ENCODE assay signal across 16 cellular contexts in the genomic region with DNA sequence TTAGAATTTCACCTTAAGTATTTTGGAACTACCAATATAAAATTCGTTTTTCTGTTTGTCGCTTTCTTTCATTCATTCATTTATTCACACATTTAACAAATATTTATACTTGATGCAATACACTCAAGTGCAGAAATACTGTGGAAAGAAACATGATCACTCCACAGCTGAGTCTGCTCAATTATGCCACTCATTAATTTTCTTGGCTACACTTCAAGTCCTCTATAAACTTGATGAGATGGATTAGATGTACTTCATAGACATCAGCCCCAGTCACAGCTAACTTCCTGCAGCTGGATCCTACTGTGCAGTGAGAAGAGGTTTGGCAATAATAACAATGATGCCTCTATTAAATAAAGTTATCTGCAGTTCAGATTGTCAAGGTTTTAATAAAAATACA.
DNase-seq lines count a peak whose midpoint lies in the region; ATAC-seq and TF ChIP-seq lines count a peak whose summit lies in the region.
"Had no signal": no experiment of that assay in that cellular context is flagged by ENCODE, and none has a peak within 500 bp of the region (broad histone marks: within the 10 kb centered on the region; RNA-seq: fewer than 3 reads in every experiment).

No MANE protein-coding gene starts in this region.

- TF ChIP-seq CTCF in hepatocyte (IDR thresholded peaks at IDR 0.05; ENCODE audit: poor library complexity), result no peak
- no peak for TF ChIP-seq CTCF in WERI-Rb-1 (IDR thresholded peaks at IDR 0.05; ENCODE audit: low read depth, low read length)

- ATAC-seq in GM18502 (IDR thresholded peaks at IDR 0.05; ENCODE audit: poor library complexity, unreplicated experiment), result no peak
- ATAC-seq in GM21619 (IDR thresholded peaks at IDR 0.05; ENCODE audit: unreplicated experiment), result no peak
- ATAC-seq: activated CD8-positive, alpha-beta memory T cell treated with anti-CD3 and anti-CD28 coated beads, Interleukin-2, amount 10 ng/mL, durations not matched to agents 7 days and 5 days; HepG2; stimulated activated naive B cell treated with anti-CD40 and anti-IgM and Interleukin-4, amounts not matched to agents 10 μg/mL and 1 μg/mL and 100 μg/mL, for 72 hours had no signal

- no peak overlapping the region for H3K4me3 ChIP-seq in hepatocyte
- H3K4me3 ChIP-seq in WERI-Rb-1 (ENCODE audit: low read depth, low read length), result no peak overlapping the region
- H3K4me3 ChIP-seq: HAP-1 had no signal

- WGBS in hepatocyte (ENCODE audit: low lambda C conversion rate, missing lambda C conversion rate), result 59% methylated on average over 2 of the region's 2 CpGs

- H3K4me2 ChIP-seq in hepatocyte, result peak overlapping the region; percentile 3

- no peaks in the 10 kb centered on the region for H3K9me2 ChIP-seq in hepatocyte (replicated peaks; ENCODE audit: insufficient read depth)

- H3K36me3 ChIP-seq in hepatocyte (replicated peaks; ENCODE audit: insufficient read depth, low read depth) (no peaks in the 10 kb centered on the region), WERI-Rb-1 (no peaks in the 10 kb centered on the region)

- H3K27ac ChIP-seq in hepatocyte (no peak overlapping the region), WERI-Rb-1 (no peak overlapping the region)

- H2AFZ ChIP-seq in hepatocyte, result no peak overlapping the region

- TF ChIP-seq EP300 in Ishikawa (IDR thresholded peaks at IDR 0.05; ENCODE audit: borderline replicate concordance), result peak; percentile 77

- H4K20me1 ChIP-seq in hepatocyte (ENCODE audit: insufficient read depth, poor library complexity, severe bottlenecking), result no peaks in the 10 kb centered on the region

- no peaks in the 10 kb centered on the region for H3K27me3 ChIP-seq in hepatocyte
- no peaks in the 10 kb centered on the region for H3K27me3 ChIP-seq in WERI-Rb-1 (ENCODE audit: insufficient read depth, low read depth, severe bottlenecking)

- H3K9me3 ChIP-seq in hepatocyte (ENCODE audit: low read depth), result no peaks in the 10 kb centered on the region
- H3K9me3 ChIP-seq in WERI-Rb-1 (ENCODE audit: severe bottlenecking), result no peaks in the 10 kb centered on the region
- H3K9me3 ChIP-seq: HAP-1 had no signal

- peaks cover 15% of the 10 kb centered on the region for H3K4me1 ChIP-seq in hepatocyte (ENCODE audit: insufficient read depth)

- peak; percentile 28 for DNase-seq in COLO829 (ENCODE audit: low spot score)
- DNase-seq in NCI-H510A (lab: John Stamatoyannopoulos, UW), result peak; percentile 4
- DNase-seq in hepatocyte (ENCODE audit: low spot score), result no peak
- DNase-seq in WERI-Rb-1, result no peak
- DNase-seq in SIG-M5 (lab: John Stamatoyannopoulos, UW), result no peak
- DNase-seq: activated CD8-positive, alpha-beta memory T cell treated with anti-CD3 and anti-CD28 coated beads, Interleukin-2, amount 10 ng/mL, durations not matched to agents 7 days and 5 days; activated naive CD4-positive, alpha-beta T cell treated with anti-CD3 and anti-CD28 coated beads, Interleukin-2, amount 50 U/mL, for 16 hours; cerebellar nuclear complex; immature natural killer cell; stimulated activated CD4-positive, alpha-beta T cell treated with anti-CD3 and anti-CD28 coated beads, Interleukin-4, amount 100 ng/mL, for 24 hours; stimulated activated naive B cell treated with anti-CD40 and anti-IgM and Interleukin-4, amounts not matched to agents 10 μg/mL and 1 μg/mL and 100 μg/mL, for 72 hours had no signal

- no peak for TF ChIP-seq RAD21 in Ishikawa (IDR thresholded peaks at IDR 0.05; ENCODE audit: low read depth)

- no peaks in the 10 kb centered on the region for H3K79me2 ChIP-seq in hepatocyte

TF ChIP-seq in Ishikawa, 13 proteins besides CTCF, POLR2A, EP300 and RAD21:
- TF ChIP-seq TEAD4 (IDR thresholded peaks at IDR 0.05), result peak; percentile 69
- TF ChIP-seq TCF12 (IDR thresholded peaks at IDR 0.05; ENCODE audit: low read depth), result peak; percentile 83
- no peak for TF ChIP-seq YY1 (IDR thresholded peaks at IDR 0.05; ENCODE audit: low read depth)
- TF ChIP-seq USF1 (IDR thresholded peaks at IDR 0.05), result no peak
- peak; percentile 56; the same call in 1 of the 2 replicates for TF ChIP-seq FOXM1 (IDR thresholded peaks at IDR 0.05; ENCODE audit: borderline replicate concordance, low read depth)
- peak; percentile 69 for TF ChIP-seq CEBPB (IDR thresholded peaks at IDR 0.05)
- TF ChIP-seq TAF1 (IDR thresholded peaks at IDR 0.05; ENCODE audit: low read depth), result no peak
- no peak for TF ChIP-seq MAX (IDR thresholded peaks at IDR 0.05)
- no peak for TF ChIP-seq ZBTB7A (IDR thresholded peaks at IDR 0.05; ENCODE audit: low read depth)
- no peak for TF ChIP-seq REST (IDR thresholded peaks at IDR 0.05; ENCODE audit: low read depth)
- no peak for TF ChIP-seq CREB1 (IDR thresholded peaks at IDR 0.05; ENCODE audit: low read depth)
- no peak for TF ChIP-seq EGR1 (IDR thresholded peaks at IDR 0.05)
- TF ChIP-seq NFIC (IDR thresholded peaks at IDR 0.05), result peak; percentile 87

Comparison
In these comparisons a context has a peak if more than half of its experiments do, and no peak if none do; other contexts are left out.
1. DNase-seq: peak in COLO829 (single experiment) and NCI-H510A (single experiment); none in hepatocyte (single experiment), WERI-Rb-1 (single experiment) and SIG-M5 (single experiment).